ENCODE assay signal across 10 cellular contexts in the genomic region with DNA sequence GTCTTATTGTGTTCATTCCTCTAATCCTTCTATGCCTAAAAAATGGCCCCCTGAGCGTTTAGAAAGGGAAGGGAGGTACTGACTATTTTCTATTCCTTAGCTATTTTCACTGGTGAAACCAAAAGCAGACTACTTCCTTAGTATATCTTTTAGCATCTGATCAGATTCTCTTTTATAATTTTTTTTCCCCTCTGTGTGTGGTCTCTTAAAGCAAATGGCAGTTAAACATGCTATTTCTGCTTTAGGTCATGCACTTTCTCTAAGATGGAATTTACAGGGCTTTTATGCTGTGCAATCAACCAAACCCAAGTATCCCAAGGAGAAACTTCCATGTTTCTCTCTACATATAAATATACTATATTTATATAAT. TPM values are rescaled to one million over a fixed set of nuclear protein-coding genes. Genes with fewer than 3 reads are reported as not detected.
A peak's percentile ranks its signal among the peaks of the same experiment; 100 is the strongest.
DNase-seq lines count a peak whose midpoint lies in the region; FAIRE-seq and TF ChIP-seq lines count a peak whose summit lies in the region.
"Had no signal": no experiment of that assay in that cellular context is flagged by ENCODE, and none has a peak within 500 bp of the region (broad histone marks: within the 10 kb centered on the region; RNA-seq: fewer than 3 reads in every experiment).

No MANE protein-coding gene starts in this region.

- no peaks in the 10 kb centered on the region for H3K27me3 ChIP-seq in adrenal gland
- no peaks in the 10 kb centered on the region for H3K27me3 ChIP-seq in transverse colon

- H3K9me3 ChIP-seq in adrenal gland (replicated peaks in 1 of 3), result no peaks in the 10 kb centered on the region
- H3K9me3 ChIP-seq in transverse colon, result no peaks in the 10 kb centered on the region

- H3K9me3 Mint-ChIP-seq in activated naive CD4-positive, alpha-beta T cell treated with anti-CD3 and anti-CD28 coated beads, Interleukin-2, amount 50 U/mL, for 24 hours, result no peaks in the 10 kb centered on the region

- H3K27ac Mint-ChIP-seq in activated naive CD4-positive, alpha-beta T cell treated with anti-CD3 and anti-CD28 coated beads, Interleukin-2, amount 50 U/mL, for 24 hours, result peak overlapping the region; percentile 98

- H3K27ac ChIP-seq in adrenal gland (peak overlapping the region in 4 of 5 donors; percentile 40 to 84 (median 74)), transverse colon (peak overlapping the region; percentile 71 to 82 (median 76))

- H3K36me3 Mint-ChIP-seq in activated naive CD4-positive, alpha-beta T cell treated with anti-CD3 and anti-CD28 coated beads, Interleukin-2, amount 50 U/mL, for 24 hours, result no peaks in the 10 kb centered on the region

- peak overlapping the region; percentile 88 for H3K4me3 Mint-ChIP-seq in activated naive CD4-positive, alpha-beta T cell treated with anti-CD3 and anti-CD28 coated beads, Interleukin-2, amount 50 U/mL, for 24 hours

- peaks cover 79% of the 10 kb centered on the region for H3K4me1 Mint-ChIP-seq in activated naive CD4-positive, alpha-beta T cell treated with anti-CD3 and anti-CD28 coated beads, Interleukin-2, amount 50 U/mL, for 24 hours

- DNase-seq in activated naive CD4-positive, alpha-beta T cell treated with Interleukin-2 at 50 U/mL for 16 hours, result no peak
- DNase-seq in adrenal gland, result no peak
- DNase-seq in medulla oblongata (ENCODE audit: extremely low spot score), result peak; percentile 22
- DNase-seq in transverse colon, result no peak
- no peak for DNase-seq in iPS-NIHi11 (ENCODE audit: low spot score)
- no peak for DNase-seq in NCI-H1092 (lab: John Stamatoyannopoulos, UW)
- no peak for DNase-seq in urothelium cell line (ENCODE audit: low spot score)
- DNase-seq: cortex of kidney had no signal

- no peak for TF ChIP-seq CTCF in adrenal gland (IDR thresholded peaks at IDR 0.05)
- no peak for TF ChIP-seq CTCF in transverse colon (IDR thresholded peaks at IDR 0.05)

- peak overlapping the region in 1 of 4 donors; percentile 31 for H3K4me3 ChIP-seq in adrenal gland
- H3K4me3 ChIP-seq in transverse colon, result peak overlapping the region in 2 of 4 donors; percentile 16 to 33

- no peaks in the 10 kb centered on the region for H3K27me3 Mint-ChIP-seq in activated naive CD4-positive, alpha-beta T cell treated with anti-CD3 and anti-CD28 coated beads, Interleukin-2, amount 50 U/mL, for 24 hours

- no peak for TF ChIP-seq POLR2A in adrenal gland (IDR thresholded peaks at IDR 0.05)
- TF ChIP-seq POLR2A in transverse colon (IDR thresholded peaks at IDR 0.05), result no peak

- in situ Hi-C loops in transverse colon (cut with MboI; ENCODE audit: low pct_ligation_motif_present in 1 of 4, low pct_unique_long_range_greater_than_20kb in 1 of 4, low sequenced_read_pairs in 3 of 4), result no loop called here

- no peak for TF ChIP-seq EP300 in transverse colon (IDR thresholded peaks at IDR 0.05; ENCODE audit: low read depth)

- intact Hi-C loops in adrenal gland (cut with DNase I), result no loop called here
- intact Hi-C loops in transverse colon (cut with DNase I; ENCODE audit: low total_unique reads), result no loop called here

- H3K36me3 ChIP-seq in adrenal gland (replicated peaks in 1 of 2), result no peaks in the 10 kb centered on the region
- H3K36me3 ChIP-seq in transverse colon, result no peaks in the 10 kb centered on the region

- no peak for FAIRE-seq in urothelium cell line (lab: Jason Lieb, UNC)
- FAIRE-seq: islet of Langerhans had no signal

- 43 to 59% (median 51%) methylated on average over 1 of the region's 1 CpG for WGBS in adrenal gland, 4 donors
- WGBS in transverse colon (ENCODE audit: low coverage in 1 of 2), 2 donors, result 44 to 57% methylated on average over 1 of the region's 1 CpG

- H3K4me1 ChIP-seq in adrenal gland (replicated peaks in 1 of 2) (peaks cover 0 to 21% of the 10 kb centered on the region in 2 donors), transverse colon (peaks cover 0 to 29% (median 4%) of the 10 kb centered on the region in 4 donors)

RNA-seq across cellular contexts. Expression of a gene that starts 10.0 kb away (rescaled TPM):
- total RNA-seq in adrenal gland, result 100 to 1,000 TPM; 582 to 935 (median 789) TPM
- 1,000 to 10,000 TPM in 1 of 3 donors, 100 to 1,000 TPM in 2; 229 to 1,235 (median 504) TPM for polyA plus RNA-seq in adrenal gland
- total RNA-seq in transverse colon, result 100 to 1,000 TPM; 117 to 352 (median 310) TPM
